In genomic region chr15:82810061-82810862, GRCh38 we compare ENCODE assay signal across 8 cellular contexts. TPM values are rescaled to one million over a fixed set of nuclear protein-coding genes. Genes with fewer than 3 reads are reported as not detected.
DNase-seq lines count a peak whose midpoint lies in the region; ATAC-seq, FAIRE-seq and TF ChIP-seq lines count a peak whose summit lies in the region.

No MANE protein-coding gene starts in this region.

- H3K27me3 ChIP-seq in GM12878 (replicated peaks in 1 of 2; ENCODE audit: control insufficient read depth in 2 of 2, insufficient read depth in 2 of 2, low read length in 1 of 2), result no peaks in the 10 kb centered on the region
- H3K27me3 ChIP-seq in iPS-18a (ENCODE audit: control insufficient read depth, insufficient read depth, low read length), result peaks cover 13% of the 10 kb centered on the region

- peaks cover 0 to 10% of the 10 kb centered on the region in 2 experiments; a peak in 2 of 4 replicates for H3K36me3 ChIP-seq in GM12878 (ENCODE audit: control insufficient read depth in 2 of 2, insufficient read depth in 2 of 2, low read length in 1 of 2)
- H3K36me3 ChIP-seq in iPS-18a (ENCODE audit: control insufficient read depth, low read depth, low read length), result no peaks in the 10 kb centered on the region

- H3K9ac ChIP-seq in GM12878 (ENCODE audit: control insufficient read depth, insufficient read depth, low read length), result peak overlapping the region; percentile 88
- H3K9ac ChIP-seq in iPS-18a (ENCODE audit: low read length), result peak overlapping the region; percentile 41

- no peak for FAIRE-seq in GM12878 (lab: Jason Lieb, UNC)

- no peaks in the 10 kb centered on the region for H4K20me1 ChIP-seq in GM12878 (ENCODE audit: control insufficient read depth, insufficient read depth)

- CTCF ChIA-PET in GM12878 (lab: Yijun Ruan, JAX), result interaction anchor here (1.0 to 2.6 kb wide), 7 partner anchors 22 to 279 kb away, joined by 3 to 12 read pairs (median 9); partner anchors contain the start of gene C15orf40

- intact Hi-C loops in GM12878 (cut with micrococcal nuclease; ENCODE audit: unreplicated experiment), result loop anchor here (1.0 to 10.0 kb wide), 3 partner anchors 60 to 395 kb away; partner anchors contain the start of genes HDGFL3 and RAMAC

- no peak for TF ChIP-seq EP300 in GM12878 (IDR thresholded peaks at IDR 0.05; ENCODE audit: borderline replicate concordance in 1 of 2, control insufficient read depth in 1 of 2, low read depth in 2 of 2, low read length in 2 of 2)

- peak; percentile 14 for ATAC-seq in GM18907 (IDR thresholded peaks at IDR 0.05; ENCODE audit: unreplicated experiment)
- peak; percentile 27 for ATAC-seq in HG03280 (IDR thresholded peaks at IDR 0.05; ENCODE audit: unreplicated experiment)
- ATAC-seq in GM12878, result peak; percentile 23

- H3K4me3 ChIP-seq in AG10803 (ENCODE audit: low read length) (peak overlapping the region; percentile 84), GM12878 (peak overlapping the region; percentile 77), iPS-18a (ENCODE audit: low read length) (peak overlapping the region; percentile 86), skin epidermis (peak overlapping the region; percentile 71 to 99 (median 92))

- SMC1A ChIA-PET in GM12878 (lab: Charles Lee; ENCODE audit: uncharacterized antibody, unreplicated experiment), result interaction anchor here (0.9 to 6.3 kb wide), 10 partner anchors 17 to 253 kb away, joined by 3 to 39 read pairs (median 3); no protein-coding TSS in a partner anchor

- H3K9me3 ChIP-seq in GM12878 (replicated peaks; ENCODE audit: control insufficient read depth, insufficient read depth, low read length) (no peaks in the 10 kb centered on the region), iPS-18a (ENCODE audit: control insufficient read depth, low read depth, low read length) (no peaks in the 10 kb centered on the region)

- TF ChIP-seq POLR2A in GM12878 (IDR thresholded peaks at IDR 0.05; ENCODE audit: low read depth, low read length), result no peak

- H2AFZ ChIP-seq in GM12878 (ENCODE audit: control insufficient read depth, low read depth, low read length), result peak overlapping the region; percentile 83

- under 1% methylated on average over 66 of the region's 80 CpGs for WGBS in GM12878 (ENCODE audit: insufficient coverage, insufficient replicate concordance, low lambda C conversion rate, missing lambda C conversion rate)

- H3K27ac ChIP-seq in GM12878 (ENCODE audit: control insufficient read depth, insufficient read depth), result peak overlapping the region; percentile 94
- no peak overlapping the region for H3K27ac ChIP-seq in iPS-18a (ENCODE audit: low read length)
- peak overlapping the region; percentile 94 to 100 (median 98) for H3K27ac ChIP-seq in skin epidermis

- BruUV-seq in GM12878 (replicated peaks; lab: Mats Ljungman, UMichigan), result no TSS peak

- H3K4me2 ChIP-seq in GM12878 (ENCODE audit: control insufficient read depth, insufficient read depth), result peak overlapping the region; percentile 39

- TF ChIP-seq CTCF in AG10803 (conservative IDR thresholded peaks at IDR 0.05; ENCODE audit: low read length) (no peak), GM12878 (IDR thresholded peaks at IDR 0.05 in 2 of 3, conservative IDR thresholded peaks at IDR 0.05 in 1 of 3; ENCODE audit: control insufficient read depth in 2 of 3, extremely low read depth in 1 of 3, insufficient read depth in 1 of 3, low read depth in 3 of 3, low read length in 3 of 3) (no peak)

- POLR2A ChIA-PET in GM12878 (lab: Charles Lee), result interaction anchor here (1.4 to 2.6 kb wide), 4 partner anchors 23 to 175 kb away, joined by 5 to 20 read pairs (median 9); partner anchors contain the start of gene RAMAC

- in situ Hi-C loops in SK-MEL-5 (cut with HindIII; ENCODE audit: low pct_unique_long_range_greater_than_20kb, low sequenced_read_pairs), result no loop called here
- in situ Hi-C loops in GM12878 (cut with MboI), result no loop called here

- peaks cover 33% of the 10 kb centered on the region for H3K79me2 ChIP-seq in GM12878 (ENCODE audit: control insufficient read depth, insufficient read depth, low read length)

- DNase-seq in AG10803 (ENCODE audit: low read depth) (peak; percentile 75), SK-MEL-5 (ENCODE audit: low read depth, low spot score) (peak; percentile 34), GM12878 (ENCODE audit: low read depth, low spot score) (no peak), NCI-H187 treated with DMSO at 0.1 percent for 48 hours (lab: John Stamatoyannopoulos, UW) (no peak)

- H3K4me1 ChIP-seq in GM12878 (ENCODE audit: control insufficient read depth, insufficient read depth, low read length) (peaks cover 30% of the 10 kb centered on the region), iPS-18a (ENCODE audit: control insufficient read depth, low read depth, low read length) (peaks cover 11% of the 10 kb centered on the region)

- no peak for TF ChIP-seq RAD21 in GM12878 (IDR thresholded peaks at IDR 0.05; ENCODE audit: insufficient read depth, low read depth, low read length)

- RAD21 ChIA-PET in GM12878 (lab: Charles Lee; ENCODE audit: unreplicated experiment), result interaction anchor here (1.0 to 3.1 kb wide), 6 partner anchors 22 to 175 kb away, joined by 3 to 20 read pairs (median 8); partner anchors contain the start of gene RAMAC

TF ChIP-seq in GM12878, 131 proteins besides CTCF, POLR2A, EP300 and RAD21 (continues in another document):
- TF ChIP-seq SP1 (IDR thresholded peaks at IDR 0.05; ENCODE audit: low read depth, low read length) (no peak), KDM1A (IDR thresholded peaks at IDR 0.05; ENCODE audit: borderline replicate concordance) (no peak)

RNA-seq across cellular contexts. Expression of gene WHAMM, which starts 0.8 kb away (rescaled TPM):
- total RNA-seq in SK-MEL-5 (2014; rRNA removed; shearing (Covaris generic)), result 2.7 and 3.0 TPM in 2 replicates
- polyA plus RNA-seq in SK-MEL-5 (2015; cell fraction: cytosol; rRNA removed), result 4.3 and 6.2 TPM in 2 replicates
- polyA plus RNA-seq in SK-MEL-5 (2015; cell fraction: nucleus; rRNA removed), result 5.0 and 6.2 TPM in 2 replicates
- 14.5 and 15.4 TPM in 2 replicates for total RNA-seq in GM12878 (2013; cell fraction: nucleolus; rRNA removed)
- total RNA-seq in GM12878 (2014; rRNA removed), result 2.3 and 3.1 TPM in 2 replicates
- total RNA-seq in GM12878 (2014; rRNA removed; fragmentation: Illumina TruSeq; extraction: Trizol), result 2.2 and 2.3 TPM in 2 replicates
- total RNA-seq in GM12878 (2021), result 2.9 and 4.2 TPM in 2 replicates
- polyA plus RNA-seq in GM12878 (2011; ENCODE audit: low read depth), result 3.1 TPM
- polyA plus RNA-seq in GM12878 (2011; rRNA removed), result 6.5 and 6.7 TPM in 2 replicates
- 5.1 and 5.2 TPM in 2 replicates for polyA plus RNA-seq in GM12878 (2011; cell fraction: cytosol; rRNA removed)
- polyA plus RNA-seq in GM12878 (2011; cell fraction: nucleus; rRNA removed), result 8.8 and 11.4 TPM in 2 replicates
- 4.2 and 5.0 TPM in 2 replicates for polyA plus RNA-seq in GM12878 (2012)
- polyA plus RNA-seq in GM12878 (2014; fragmentation: Illumina TruSeq; extraction: Trizol), result 3.0 and 8.2 TPM in 2 replicates
- polyA plus RNA-seq in GM12878 (2014; fragmentation: Nextera tagmentation; extraction: Ambion mirVana), result 1 to 10 TPM; 1.7 to 1.8 TPM
- polyA plus RNA-seq in GM12878 (2014; rRNA removed), result 3.0 and 3.3 TPM in 2 replicates
- 1 to 10 TPM in 1 of 2 experiments, under 1 TPM in 1; 0.87 to 2.7 TPM for polyA plus RNA-seq in GM12878 (2016; fragmentation: Nextera tagmentation; extraction: Ambion mirVana)
- polyA minus RNA-seq in GM12878 (2011; rRNA and poly(A)+ RNA removed), result 2.2 and 2.4 TPM in 2 replicates
- 2.3 and 2.5 TPM in 2 replicates for polyA minus RNA-seq in GM12878 (2011; cell fraction: cytosol; rRNA and poly(A)+ RNA removed)
- 3.6 and 7.5 TPM in 2 replicates for polyA minus RNA-seq in GM12878 (2011; cell fraction: nucleus; rRNA and poly(A)+ RNA removed)

RNA-seq across cellular contexts. Expression of gene FSD2, which starts 4.4 kb away (rescaled TPM):
- not detected in 2 replicates for total RNA-seq in SK-MEL-5 (2014; rRNA removed; shearing (Covaris generic))
- not detected in 2 replicates for polyA plus RNA-seq in SK-MEL-5 (2015; cell fraction: cytosol; rRNA removed)
- polyA plus RNA-seq in SK-MEL-5 (2015; cell fraction: nucleus; rRNA removed), result not detected in 2 replicates
- 0.15 TPM in 1 of 2 replicates, not detected in the other for total RNA-seq in GM12878 (2013; cell fraction: nucleolus; rRNA removed)
- total RNA-seq in GM12878 (2014; rRNA removed), result under 0.01 TPM in 1 of 2 replicates, not detected in the other
- 0.05 and 0.13 TPM in 2 replicates for total RNA-seq in GM12878 (2014; rRNA removed; fragmentation: Illumina TruSeq; extraction: Trizol)
- total RNA-seq in GM12878 (2021), result not detected in 2 replicates
- polyA plus RNA-seq in GM12878 (2011; ENCODE audit: low read depth), result not detected
- 0.01 TPM in 2 replicates for polyA plus RNA-seq in GM12878 (2011; rRNA removed)
- polyA plus RNA-seq in GM12878 (2011; cell fraction: cytosol; rRNA removed), result not detected in 2 replicates
- polyA plus RNA-seq in GM12878 (2011; cell fraction: nucleus; rRNA removed), result 0.03 TPM in 2 replicates
- polyA plus RNA-seq in GM12878 (2012), result 0.04 TPM in 2 replicates
- 0.07 and 0.78 TPM in 2 replicates for polyA plus RNA-seq in GM12878 (2014; fragmentation: Illumina TruSeq; extraction: Trizol)
- polyA plus RNA-seq in GM12878 (2014; fragmentation: Nextera tagmentation; extraction: Ambion mirVana), result under 1 TPM in 1 of 2 experiments, not detected in 1; 0.03 TPM
- polyA plus RNA-seq in GM12878 (2014; rRNA removed), result 0.18 TPM in 1 of 2 replicates, not detected in the other
- under 1 TPM; 0.35 to 0.39 TPM for polyA plus RNA-seq in GM12878 (2016; fragmentation: Nextera tagmentation; extraction: Ambion mirVana)
- 0.05 and 0.15 TPM in 2 replicates for polyA minus RNA-seq in GM12878 (2011; rRNA and poly(A)+ RNA removed)
- not detected in 2 replicates for polyA minus RNA-seq in GM12878 (2011; cell fraction: cytosol; rRNA and poly(A)+ RNA removed)
- polyA minus RNA-seq in GM12878 (2011; cell fraction: nucleus; rRNA and poly(A)+ RNA removed), result not detected in 2 replicates

Comparison
In these comparisons a context has a peak if more than half of its experiments do, and no peak if none do; other contexts are left out.
1. DNase-seq: peak in AG10803 (single experiment) and SK-MEL-5 (single experiment); none in GM12878 (single experiment) and NCI-H187 treated with DMSO at 0.1 percent for 48 hours (single experiment).
2. Peak in every context shown above with its lines, with median percentiles within 50 percentile points of each other: H3K4me3 ChIP-seq and ATAC-seq.